8 cellular contexts compared by ENCODE assay signal in the genomic region with DNA sequence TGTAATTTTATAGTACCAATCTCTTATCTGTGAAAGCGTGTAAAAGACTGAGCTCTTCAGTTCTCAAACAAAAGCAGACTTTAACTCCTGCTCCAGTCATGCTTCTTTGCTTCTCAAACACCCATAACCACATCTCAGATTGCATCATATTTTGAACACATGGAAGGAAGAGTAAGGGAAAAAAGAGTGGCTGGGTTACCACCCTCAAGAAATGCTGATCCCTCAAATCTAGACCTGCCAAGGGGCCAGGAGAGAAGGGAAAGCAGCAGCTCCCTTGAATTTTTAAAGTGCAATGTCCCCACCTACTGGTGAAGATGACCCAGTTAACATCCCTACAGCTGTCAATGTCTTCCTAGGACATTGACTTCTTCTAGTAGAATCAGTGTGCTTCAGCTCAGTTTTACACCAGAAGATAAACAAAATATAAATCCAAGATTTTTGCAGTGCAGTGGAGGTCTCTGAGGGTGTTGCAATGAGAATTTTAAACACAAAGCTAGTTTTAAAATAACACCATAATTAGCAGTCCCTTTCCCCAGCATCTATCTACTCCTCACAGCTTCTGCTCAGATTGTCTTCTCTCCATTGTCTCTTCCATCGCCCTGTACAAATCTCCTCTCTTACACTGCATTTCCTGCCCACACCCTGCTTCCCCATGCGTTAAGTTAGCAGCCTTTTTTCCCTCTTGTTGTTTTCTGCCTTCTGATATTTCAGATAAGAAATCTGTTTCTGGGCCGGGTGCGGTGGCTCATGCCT. TPM values are rescaled to one million over a fixed set of nuclear protein-coding genes. Genes with fewer than 3 reads are reported as not detected.
DNase-seq lines count a peak whose midpoint lies in the region; ATAC-seq and TF ChIP-seq lines count a peak whose summit lies in the region.

No MANE protein-coding gene starts in this region.

- ATAC-seq in activated naive CD4-positive, alpha-beta T cell treated with anti-CD3 and anti-CD28 coated beads, Interleukin-2, amount 50 U/mL, for 72 hours, result peak; percentile 53 to 81
- ATAC-seq in heart left ventricle, result peak in 3 of 4 donors; percentile 73 to 90 (median 82)
- ATAC-seq in HG02840 (IDR thresholded peaks at IDR 0.05; ENCODE audit: low FRiP score, unreplicated experiment), result no peak

- H2AFZ ChIP-seq in GM23248, result no peak overlapping the region

- peak in 11 of 12 donors; percentile 33 to 66 (median 50) for TF ChIP-seq CTCF in heart left ventricle (IDR thresholded peaks at IDR 0.05)

- peak; percentile 15 for DNase-seq in COR-L47 (lab: John Stamatoyannopoulos, UW)
- DNase-seq in GM23248, result peak; percentile 63
- peak; percentile 14 for DNase-seq in NCI-H524 treated with DMSO at 0.1 percent for 48 hours (lab: John Stamatoyannopoulos, UW)
- DNase-seq in activated naive CD4-positive, alpha-beta T cell treated with anti-CD3 and anti-CD28 coated beads, Interleukin-2, amount 50 U/mL, for 72 hours (ENCODE audit: low spot score in 2 of 2), result peak in 1 of 2 donors; percentile 36
- DNase-seq in heart left ventricle, result peak in 2 of 5 donors; percentile 38
- DNase-seq in putamen (ENCODE audit: low spot score), result peak; percentile 53
- DNase-seq in OCI-M2 (lab: John Stamatoyannopoulos, UW; ENCODE audit: unreplicated experiment), result no peak

- H3K36me3 ChIP-seq in GM23248 (ENCODE audit: low read depth) (no peaks in the 10 kb centered on the region), heart left ventricle (no peaks in the 10 kb centered on the region)

- H3K9ac ChIP-seq in GM23248, result no peak overlapping the region

- no peaks in the 10 kb centered on the region for H3K79me2 ChIP-seq in GM23248 (ENCODE audit: insufficient read depth)

- H3K4me1 ChIP-seq in GM23248 (ENCODE audit: insufficient read depth) (no peaks in the 10 kb centered on the region), heart left ventricle (peaks cover 0 to 4% (median 0%) of the 10 kb centered on the region in 12 donors)

- H3K9me3 ChIP-seq in GM23248 (ENCODE audit: low read depth) (no peaks in the 10 kb centered on the region), heart left ventricle (peaks cover 0 to 11% (median 0%) of the 10 kb centered on the region in 12 donors)

- WGBS in GM23248 (ENCODE audit: low coverage in 1 of 2, low lambda C conversion rate in 2 of 2, missing lambda C conversion rate in 2 of 2), 2 experiments, result 39 to 46% methylated on average over 5 of the region's 5 CpGs
- 41 to 47% (median 43%) methylated on average over 5 of the region's 5 CpGs for WGBS in heart left ventricle, 4 donors

- no peak overlapping the region for H3K27ac Mint-ChIP-seq in activated naive CD4-positive, alpha-beta T cell treated with anti-CD3 and anti-CD28 coated beads, Interleukin-2, amount 50 U/mL, for 72 hours

- H4K20me1 ChIP-seq in GM23248 (ENCODE audit: insufficient read depth), result no peaks in the 10 kb centered on the region

- H3K4me2 ChIP-seq in GM23248 (ENCODE audit: unreplicated experiment), result no peak overlapping the region

- peaks cover 0 to 4% of the 10 kb centered on the region in 2 donors for H3K9me3 Mint-ChIP-seq in activated naive CD4-positive, alpha-beta T cell treated with anti-CD3 and anti-CD28 coated beads, Interleukin-2, amount 50 U/mL, for 72 hours

- peaks cover 14% of the 10 kb centered on the region; the same call in 1 of the 2 replicates for H3K27me3 ChIP-seq in GM23248 (replicated peaks; ENCODE audit: insufficient read depth)
- H3K27me3 ChIP-seq in heart left ventricle, result peaks cover 0 to 39% (median under 1%) of the 10 kb centered on the region in 9 donors

- intact Hi-C loops in heart left ventricle (cut with DNase I), result loop anchor here in 4 of 10 donors (5.0 to 10.0 kb wide), 3 partner anchors 71 to 359 kb away; no protein-coding TSS in a partner anchor

- H3K9me2 ChIP-seq in GM23248 (ENCODE audit: insufficient read depth), result no peaks in the 10 kb centered on the region

- H3F3A ChIP-seq in GM23248 (ENCODE audit: insufficient read depth), result no peaks in the 10 kb centered on the region

- no peak for TF ChIP-seq POLR2A in heart left ventricle (IDR thresholded peaks at IDR 0.05)

- in situ Hi-C loops in GM23248 (cut with MboI), result no loop called here

- no peak overlapping the region for H3K27ac ChIP-seq in GM23248
- H3K27ac ChIP-seq in heart left ventricle, result no peak overlapping the region

- no peaks in the 10 kb centered on the region for H3K36me3 Mint-ChIP-seq in activated naive CD4-positive, alpha-beta T cell treated with anti-CD3 and anti-CD28 coated beads, Interleukin-2, amount 50 U/mL, for 72 hours

- H3K4me3 ChIP-seq in GM23248 (no peak overlapping the region), heart left ventricle (no peak overlapping the region)

RNA-seq across cellular contexts. Expression of gene HLA-DQB2, which starts 22.6 kb away (rescaled TPM):
- total RNA-seq in GM23248 (2014; rRNA removed; shearing (Covaris generic)), result not detected in 2 replicates
- polyA plus RNA-seq in GM23248 (2016; fragmentation: Nextera tagmentation; extraction: Ambion mirVana) (not detected in 2 replicates), heart left ventricle (not detected)
- under 1 TPM in 1 of 2 donors, not detected in 1; 0.54 TPM for total RNA-seq in activated naive CD4-positive, alpha-beta T cell treated with anti-CD3 and anti-CD28 coated beads, Interleukin-2, amount 50 U/mL, for 72 hours
- 10 to 100 TPM in 1 of 9 donors, 1 to 10 TPM in 3, under 1 TPM in 2, not detected in 3; 0.55 to 26.4 (median 1.5) TPM for total RNA-seq in heart left ventricle

RNA-seq across cellular contexts. Expression of gene HLA-DOB, which starts 30.8 kb away (rescaled TPM):
- not detected in 2 replicates for total RNA-seq in GM23248 (2014; rRNA removed; shearing (Covaris generic))
- polyA plus RNA-seq in GM23248 (2016; fragmentation: Nextera tagmentation; extraction: Ambion mirVana), result not detected in 2 replicates
- total RNA-seq in activated naive CD4-positive, alpha-beta T cell treated with anti-CD3 and anti-CD28 coated beads, Interleukin-2, amount 50 U/mL, for 72 hours, result 1 to 10 TPM; 3.8 to 4.0 TPM
- total RNA-seq in heart left ventricle, result 1 to 10 TPM in 1 of 9 donors, under 1 TPM in 6, not detected in 2; 0.25 to 2.7 (median 0.60) TPM
- polyA plus RNA-seq in heart left ventricle, result under 1 TPM; 0.30 to 0.76 TPM

RNA-seq across cellular contexts. Expression of gene HLA-DQA2, which starts 44.8 kb away (rescaled TPM):
- total RNA-seq in GM23248 (2014; rRNA removed; shearing (Covaris generic)), result not detected in 2 replicates
- polyA plus RNA-seq in GM23248 (2016; fragmentation: Nextera tagmentation; extraction: Ambion mirVana) (not detected in 2 replicates), heart left ventricle (not detected)
- not detected for total RNA-seq in activated naive CD4-positive, alpha-beta T cell treated with anti-CD3 and anti-CD28 coated beads, Interleukin-2, amount 50 U/mL, for 72 hours
- 10 to 100 TPM in 2 of 9 donors, 1 to 10 TPM in 1, under 1 TPM in 3, not detected in 3; 0.14 to 34.4 (median 1.6) TPM for total RNA-seq in heart left ventricle

RNA-seq across cellular contexts. Expression of gene TAP2, which starts 52.6 kb away (rescaled TPM):
- 2.2 and 5.4 TPM in 2 replicates for total RNA-seq in GM23248 (2014; rRNA removed; shearing (Covaris generic))
- polyA plus RNA-seq in GM23248 (2016; fragmentation: Nextera tagmentation; extraction: Ambion mirVana) (4.6 and 5.1 TPM in 2 replicates), heart left ventricle (10 to 100 TPM in 1 of 2 donors, 1 to 10 TPM in 1; 7.7 to 12.0 TPM)
- 100 to 1,000 TPM; 118 to 128 TPM for total RNA-seq in activated naive CD4-positive, alpha-beta T cell treated with anti-CD3 and anti-CD28 coated beads, Interleukin-2, amount 50 U/mL, for 72 hours
- 100 to 1,000 TPM in 1 of 9 donors, 10 to 100 TPM in 6, 1 to 10 TPM in 2; 5.4 to 107 (median 14.9) TPM for total RNA-seq in heart left ventricle

RNA-seq across cellular contexts. Expression of gene PSMB8, which starts 57.9 kb away (rescaled TPM):
- 21.6 and 27.2 TPM in 2 replicates for total RNA-seq in GM23248 (2014; rRNA removed; shearing (Covaris generic))
- 33.5 and 36.0 TPM in 2 replicates for polyA plus RNA-seq in GM23248 (2016; fragmentation: Nextera tagmentation; extraction: Ambion mirVana)
- total RNA-seq in activated naive CD4-positive, alpha-beta T cell treated with anti-CD3 and anti-CD28 coated beads, Interleukin-2, amount 50 U/mL, for 72 hours, result 100 to 1,000 TPM; 334 to 353 TPM
- total RNA-seq in heart left ventricle, result 100 to 1,000 TPM in 1 of 9 donors, 10 to 100 TPM in 8; 11.1 to 115 (median 15.2) TPM
- 10 to 100 TPM; 23.1 to 32.6 TPM for polyA plus RNA-seq in heart left ventricle
